14 cellular contexts compared by ENCODE assay signal in the genomic region with DNA sequence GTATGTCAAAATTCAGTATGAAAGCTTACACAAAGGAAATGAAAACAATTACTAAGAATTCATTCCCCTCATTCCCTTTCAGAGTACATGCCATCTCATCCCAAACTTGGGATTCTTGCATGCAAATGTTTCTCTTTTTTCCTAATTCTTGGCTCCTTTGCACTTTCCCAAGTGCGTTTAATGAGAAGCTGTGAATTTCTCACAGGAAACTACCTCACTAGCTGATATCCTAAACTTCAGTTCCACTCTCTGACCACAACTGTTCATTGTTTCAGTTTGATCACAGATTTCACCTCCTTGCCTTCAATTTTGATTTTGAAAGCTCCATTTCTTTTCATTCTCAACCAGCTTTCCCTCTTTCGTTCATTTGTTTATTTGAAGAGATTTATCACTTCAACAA. TPM values are rescaled to one million over a fixed set of nuclear protein-coding genes. Genes with fewer than 3 reads are reported as not detected.
DNase-seq lines count a peak whose midpoint lies in the region; ATAC-seq lines count a peak whose summit lies in the region.
"Had no signal": no experiment of that assay in that cellular context is flagged by ENCODE, and none has a peak within 500 bp of the region (broad histone marks: within the 10 kb centered on the region; RNA-seq: fewer than 3 reads in every experiment).

No MANE protein-coding gene starts in this region.

- ATAC-seq in GM19372 (IDR thresholded peaks at IDR 0.05; ENCODE audit: low read depth, unreplicated experiment) (peak; percentile 59), HG02610 (IDR thresholded peaks at IDR 0.05; ENCODE audit: unreplicated experiment) (peak; percentile 51), HG03432 (IDR thresholded peaks at IDR 0.05; ENCODE audit: unreplicated experiment) (peak; percentile 70)

- no peak overlapping the region for H3K4me3 ChIP-seq in CD8-positive, alpha-beta memory T cell (ENCODE audit: low read length)

- peaks cover 5 to 24% (median 7%) of the 10 kb centered on the region in 3 donors for H3K4me1 Mint-ChIP-seq in CD8-positive, alpha-beta memory T cell

- H3K4me1 ChIP-seq in CD8-positive, alpha-beta memory T cell (ENCODE audit: insufficient read depth, low read length): peaks cover 2% of the 10 kb centered on the region

- H3K27ac Mint-ChIP-seq in CD8-positive, alpha-beta memory T cell: peak overlapping the region in 5 of 8 donors; percentile 9 to 86 (median 32)
- H3K27ac Mint-ChIP-seq: activated naive CD8-positive, alpha-beta T cell had no signal

- no peaks in the 10 kb centered on the region for H3K36me3 Mint-ChIP-seq in CD8-positive, alpha-beta memory T cell
- H3K36me3 Mint-ChIP-seq: activated naive CD8-positive, alpha-beta T cell had no signal

- CTCF ChIA-PET in CD8-positive, alpha-beta memory T cell (lab: Charles Lee): no interaction called here

- H3K27ac ChIP-seq in CD8-positive, alpha-beta memory T cell (ENCODE audit: low read depth, low read length): no peak overlapping the region

- H3K27me3 ChIP-seq in CD8-positive, alpha-beta memory T cell (ENCODE audit: insufficient read depth, low read length, poor library complexity, severe bottlenecking): no peaks in the 10 kb centered on the region

- no peak for DNase-seq in CD8-positive, alpha-beta memory T cell
- DNase-seq in SW480 (ENCODE audit: low spot score): no peak
- no peak for DNase-seq in stimulated activated CD4-positive, alpha-beta T cell treated with anti-CD3 and anti-CD28 coated beads, Interleukin-2, amount 100 ng/mL, for 48 hours
- no peak for DNase-seq in C1 segment of cervical spinal cord (lab: John Stamatoyannopoulos, UW)
- DNase-seq in NCI-H2196 treated with DMSO at 0.1 percent for 48 hours (lab: John Stamatoyannopoulos, UW; ENCODE audit: unreplicated experiment): no peak
- DNase-seq: activated CD8-positive, alpha-beta memory T cell treated with anti-CD3 and anti-CD28 coated beads for 24 hours; head of caudate nucleus; KBM-7; NCI-H2029; stimulated activated CD4-positive, alpha-beta T cell treated with anti-CD3 and anti-CD28 coated beads, Interleukin-2, amount 100 ng/mL, for 24 hours had no signal

- peaks cover 3 to 23% of the 10 kb centered on the region in 2 donors for H3K27me3 Mint-ChIP-seq in CD8-positive, alpha-beta memory T cell
- H3K27me3 Mint-ChIP-seq: activated naive CD8-positive, alpha-beta T cell had no signal

- peak overlapping the region in 1 of 7 donors; percentile 20 for H3K4me3 Mint-ChIP-seq in CD8-positive, alpha-beta memory T cell
- H3K4me3 Mint-ChIP-seq: activated naive CD8-positive, alpha-beta T cell had no signal

- POLR2A ChIA-PET in CD8-positive, alpha-beta memory T cell (lab: Charles Lee): no interaction called here

- no peaks in the 10 kb centered on the region for H3K9me3 ChIP-seq in CD8-positive, alpha-beta memory T cell (ENCODE audit: low read length)

- no peaks in the 10 kb centered on the region for H3K36me3 ChIP-seq in CD8-positive, alpha-beta memory T cell (ENCODE audit: insufficient read depth, low read length)

- H3K9me3 Mint-ChIP-seq in CD8-positive, alpha-beta memory T cell: no peaks in the 10 kb centered on the region

RNA-seq across cellular contexts. Expression of a gene that starts 5.9 kb away (rescaled TPM):
- 10 to 100 TPM; 39.6 to 42.2 TPM for total RNA-seq in CD8-positive, alpha-beta memory T cell
- 85.9 TPM for polyA plus RNA-seq in CD8-positive, alpha-beta memory T cell
